ENCODE assay signal across 8 cellular contexts in genomic region chr2:201451330-201452057, GRCh38. TPM values are rescaled to one million over a fixed set of nuclear protein-coding genes. Genes with fewer than 3 reads are reported as not detected.
DNase-seq lines count a peak whose midpoint lies in the region; ATAC-seq and TF ChIP-seq lines count a peak whose summit lies in the region.

TSS of gene STRADB (plus strand) at chr2:201451740. CDS start at chr2:201454841, 3,101 bp downstream.
TSS of gene TRAK2 (minus strand) at chr2:201451458. CDS start at chr2:201420507, 30,951 bp downstream.

- H3K36me3 Mint-ChIP-seq in activated T-cell treated with anti-CD3 and anti-CD28 coated beads, Interleukin-2, amount 50 U/mL, for 4 hours (ENCODE audit: insufficient read depth), result peaks cover 5% of the 10 kb centered on the region

- WGBS in esophagus, 2 donors, result 0 to 1% methylated on average over 66 to 75 of the region's 75 CpGs

- DNase-seq in DMS79 treated with DMSO at 0.1 percent for 48 hours (lab: John Stamatoyannopoulos, UW) (peak; percentile 88), KG1 (lab: John Stamatoyannopoulos, UW) (peak; percentile 86), Panc1 (ENCODE audit: low read depth, low spot score) (peak; percentile 74)
- peak; percentile 91 for DNase-seq in activated T-cell treated with anti-CD3 and anti-CD28 coated beads, Interleukin-2, amount 50 U/mL, for 4 hours
- peak; percentile 89 for DNase-seq in stimulated activated CD8-positive, alpha-beta memory T cell treated with anti-CD3 and anti-CD28 coated beads, Interleukin-7, amount 100 ng/mL, for 24 hours (ENCODE audit: low read depth)

- no peaks in the 10 kb centered on the region; the same call in 1 of the 2 replicates for H3K36me3 ChIP-seq in Panc1 (ENCODE audit: control insufficient read depth, insufficient read depth, low read length)
- H3K36me3 ChIP-seq in esophagus (ENCODE audit: control insufficient read depth in 2 of 2, insufficient read depth in 2 of 2, low read length in 1 of 2), result peaks cover 0 to 3% of the 10 kb centered on the region in 2 donors
- H3K36me3 ChIP-seq in muscle layer of colon (ENCODE audit: insufficient read depth, low read length), result no peaks in the 10 kb centered on the region

- no peaks in the 10 kb centered on the region for H3K27me3 ChIP-seq in Panc1 (ENCODE audit: control insufficient read depth, insufficient read depth, low read length)
- no peaks in the 10 kb centered on the region for H3K27me3 ChIP-seq in esophagus (ENCODE audit: control insufficient read depth in 1 of 2, insufficient read depth in 2 of 2, low read length in 2 of 2)
- no peaks in the 10 kb centered on the region for H3K27me3 ChIP-seq in muscle layer of colon (ENCODE audit: control insufficient read depth in 1 of 2, insufficient read depth in 2 of 2, low read length in 2 of 2)

- H3K4me1 ChIP-seq in Panc1 (ENCODE audit: control insufficient read depth, insufficient read depth, low read length) (peaks cover 12% of the 10 kb centered on the region), esophagus (ENCODE audit: control insufficient read depth in 2 of 2, insufficient read depth in 2 of 2, low read length in 1 of 2) (no peaks in the 10 kb centered on the region), muscle layer of colon (ENCODE audit: insufficient read depth, low read length) (peaks cover 13% of the 10 kb centered on the region)

- ATAC-seq in GM21723 (IDR thresholded peaks at IDR 0.05; ENCODE audit: unreplicated experiment) (peak; percentile 96), Panc1 (peak; percentile 99)
- peak; percentile 91 for ATAC-seq in activated T-cell treated with anti-CD3 and anti-CD28 coated beads, Interleukin-2, amount 50 U/mL, for 4 hours

- no TSS peak for BruUV-seq in Panc1 (replicated peaks; lab: Mats Ljungman, UMichigan)

- POLR2A ChIA-PET in Panc1 (lab: Charles Lee), result interaction anchor here (0.6 to 0.8 kb wide), 2 partner anchors 13 to 17 kb away, joined by 5 to 6 read pairs; no protein-coding TSS in a partner anchor

- in situ Hi-C loops in Panc1 (cut with HindIII; ENCODE audit: low pct_unique_long_range_greater_than_20kb, low sequenced_read_pairs), result no loop called here

- peak; percentile 45 for TF ChIP-seq CTCF in Panc1 (IDR thresholded peaks at IDR 0.05)

- no peaks in the 10 kb centered on the region for H3K27me3 Mint-ChIP-seq in activated T-cell treated with anti-CD3 and anti-CD28 coated beads, Interleukin-2, amount 50 U/mL, for 4 hours (ENCODE audit: low read depth)

- CTCF ChIA-PET in Panc1 (lab: Charles Lee), result interaction anchor here (0.6 to 1.1 kb wide), 5 partner anchors 46 to 324 kb away, joined by 5 to 10 read pairs (median 5); no protein-coding TSS in a partner anchor

- peak within 1 kb of the TSS; percentile 59 for H3K9ac ChIP-seq in muscle layer of colon (ENCODE audit: low read length)

- peak within 1 kb of the TSS; percentile 77 for H3K27ac ChIP-seq in Panc1 (ENCODE audit: low read length)
- H3K27ac ChIP-seq in esophagus (ENCODE audit: low read depth in 2 of 2, low read length in 1 of 2), result peak within 1 kb of the TSS; percentile 87 to 90
- H3K27ac ChIP-seq in muscle layer of colon (ENCODE audit: low read depth, low read length), result peak within 1 kb of the TSS; percentile 96

- H3K4me3 Mint-ChIP-seq in activated T-cell treated with anti-CD3 and anti-CD28 coated beads, Interleukin-2, amount 50 U/mL, for 4 hours, result peak within 1 kb of the TSS; percentile 95

- H3K4me3 ChIP-seq in Panc1 (ENCODE audit: low read depth in 2 of 2, low read length in 2 of 2) (peak within 1 kb of the TSS; percentile 79 to 80), esophagus (ENCODE audit: low read depth in 1 of 2, low read length in 2 of 2) (peak within 1 kb of the TSS; percentile 88 to 93), muscle layer of colon (ENCODE audit: low read depth in 1 of 2, low read length in 2 of 2) (peak within 1 kb of the TSS; percentile 94 to 97)

- H3K4me1 Mint-ChIP-seq in activated T-cell treated with anti-CD3 and anti-CD28 coated beads, Interleukin-2, amount 50 U/mL, for 4 hours (ENCODE audit: low read depth), result peaks cover 44% of the 10 kb centered on the region

- no peaks in the 10 kb centered on the region for H3K9me3 Mint-ChIP-seq in activated T-cell treated with anti-CD3 and anti-CD28 coated beads, Interleukin-2, amount 50 U/mL, for 4 hours

- intact Hi-C loops in Panc1 (cut with micrococcal nuclease; ENCODE audit: unreplicated experiment), result no loop called here

- H3K9me3 ChIP-seq in Panc1 (ENCODE audit: control insufficient read depth, insufficient read depth, low read depth, low read length) (no peaks in the 10 kb centered on the region), esophagus (ENCODE audit: control insufficient read depth in 2 of 2, insufficient read depth in 1 of 2, low read depth in 1 of 2, low read length in 1 of 2) (no peaks in the 10 kb centered on the region), muscle layer of colon (ENCODE audit: low read length) (no peaks in the 10 kb centered on the region)

RNA-seq across cellular contexts. Expression of gene STRADB, which starts in this region (rescaled TPM):
- 33.4 TPM for total RNA-seq in Panc1 (2021; ENCODE audit: unreplicated experiment)
- 14.9 TPM for polyA plus RNA-seq in Panc1 (2012; ENCODE audit: insufficient read length)
- total RNA-seq in activated T-cell treated with anti-CD3 and anti-CD28 coated beads, Interleukin-2, amount 50 U/mL, for 4 hours, result 10 to 100 TPM; 10.8 to 15.9 (median 11.9) TPM
- polyA plus RNA-seq in esophagus, result 10 to 100 TPM in 1 of 2 donors, 1 to 10 TPM in 1; 7.2 to 36.8 TPM

RNA-seq across cellular contexts. Expression of gene TRAK2, which starts in this region (rescaled TPM):
- 35.7 TPM for total RNA-seq in Panc1 (2021; ENCODE audit: unreplicated experiment)
- 11.6 TPM for polyA plus RNA-seq in Panc1 (2012; ENCODE audit: insufficient read length)
- total RNA-seq in activated T-cell treated with anti-CD3 and anti-CD28 coated beads, Interleukin-2, amount 50 U/mL, for 4 hours, result 10 to 100 TPM; 18.1 to 18.4 (median 18.4) TPM
- 1 to 10 TPM; 5.2 to 9.3 TPM for polyA plus RNA-seq in esophagus

Comparison
In these comparisons a context has a peak if more than half of its experiments do, and no peak if none do; other contexts are left out.
1. Peak in every context shown above with its lines: DNase-seq, ATAC-seq, H3K4me3 ChIP-seq and H3K27ac ChIP-seq.